Comparison of ENCODE assay signal across 8 cellular contexts in genomic region chr17:8376302-8377067, GRCh38.
DNase-seq lines count a peak whose midpoint lies in the region; ATAC-seq, FAIRE-seq and TF ChIP-seq lines count a peak whose summit lies in the region.

Gene KRABD2, minus strand, starts transcription at chr17:8376704.

- FAIRE-seq in D721Med (lab: Jason Lieb, UNC), result no peak

- DNase-seq in D721Med (ENCODE audit: insufficient read length, low spot score), result peak; percentile 93
- peak; percentile 57 for DNase-seq in Karpas-422
- peak; percentile 89 for DNase-seq in RPMI8226
- DNase-seq in activated effector memory CD4-positive, alpha-beta T cell treated with Interleukin-2 at 50 U/mL for 16 hours, result peak; percentile 87
- peak; percentile 76 for DNase-seq in fibroblast of the aortic adventitia (ENCODE audit: low read depth)
- peak; percentile 90 for DNase-seq in stimulated activated naive CD4-positive, alpha-beta T cell treated with Interleukin-2 at 50 U/mL for 16 hours (lab: John Stamatoyannopoulos, UW)

- H3K27ac ChIP-seq in Karpas-422 (ENCODE audit: low read length), result no peak within 1 kb of the TSS

- peak within 1 kb of the TSS; percentile 82 to 90 (median 89) for H3K27ac Mint-ChIP-seq in nephron

- H4K20me1 ChIP-seq in Karpas-422 (ENCODE audit: insufficient read depth, low read depth, low read length), result peaks cover 32% of the 10 kb centered on the region

- H3K9me2 ChIP-seq in Karpas-422 (replicated peaks; ENCODE audit: insufficient read depth, low read length), result no peaks in the 10 kb centered on the region

- no peak within 1 kb of the TSS for H3K4me2 ChIP-seq in Karpas-422 (ENCODE audit: low read depth, low read length, poor library complexity, severe bottlenecking)

- H3K4me1 Mint-ChIP-seq in nephron, result peaks cover 36% of the 10 kb centered on the region

- H3K27me3 Mint-ChIP-seq in nephron (ENCODE audit: low read depth), result no peaks in the 10 kb centered on the region

- peak; percentile 75 for ATAC-seq in GM21528 (IDR thresholded peaks at IDR 0.05; ENCODE audit: low FRiP score, unreplicated experiment)

- peak; percentile 17 for TF ChIP-seq CTCF in D721Med (IDR thresholded peaks at IDR 0.05; ENCODE audit: insufficient read depth, missing control alignments)
- TF ChIP-seq CTCF in fibroblast of the aortic adventitia (IDR thresholded peaks at IDR 0.05; ENCODE audit: insufficient read depth, low read length), result peak; percentile 63
- peak; percentile 52 to 67 (median 60) for TF ChIP-seq CTCF in nephron (IDR thresholded peaks at IDR 0.05; ENCODE audit: unreplicated experiment in 3 of 3)

- no peak within 1 kb of the TSS for H2AFZ ChIP-seq in Karpas-422 (ENCODE audit: low read length)

- peaks cover 46% of the 10 kb centered on the region for H3K36me3 ChIP-seq in Karpas-422 (ENCODE audit: insufficient read depth, low read length)

- H3K4me1 ChIP-seq in Karpas-422 (ENCODE audit: low read length), result peaks cover 7% of the 10 kb centered on the region

- no peaks in the 10 kb centered on the region for H3K27me3 ChIP-seq in Karpas-422 (ENCODE audit: low read length)

- peaks cover 15% of the 10 kb centered on the region; the same call in 1 of the 2 replicates for H3K79me2 ChIP-seq in Karpas-422 (ENCODE audit: low read length)

- H3K9ac ChIP-seq in Karpas-422 (ENCODE audit: low read length), result no peak within 1 kb of the TSS

- peaks cover 60% of the 10 kb centered on the region for H3K36me3 Mint-ChIP-seq in nephron (ENCODE audit: low read depth)

- no peak within 1 kb of the TSS for H3K4me3 ChIP-seq in Karpas-422 (ENCODE audit: low read length)
- peak within 1 kb of the TSS; percentile 73 for H3K4me3 ChIP-seq in fibroblast of the aortic adventitia (ENCODE audit: low read depth, low read length)

- H3K9me3 Mint-ChIP-seq in nephron, result no peaks in the 10 kb centered on the region

- H3K4me3 Mint-ChIP-seq in nephron, result peak within 1 kb of the TSS; percentile 80 to 88 (median 86)

- no peaks in the 10 kb centered on the region for H3K9me3 ChIP-seq in Karpas-422 (ENCODE audit: low read length)
